ENCODE assay signal across 17 cellular contexts in genomic region chrX:103656623-103657022, GRCh38. TPM values are rescaled to one million over a fixed set of nuclear protein-coding genes. Genes with fewer than 3 reads are reported as not detected.
DNase-seq lines count a peak whose midpoint lies in the region; ATAC-seq, FAIRE-seq and TF ChIP-seq lines count a peak whose summit lies in the region.
"Had no signal": no experiment of that assay in that cellular context is flagged by ENCODE, and none has a peak within 500 bp of the region (broad histone marks: within the 10 kb centered on the region; RNA-seq: fewer than 3 reads in every experiment).

No MANE protein-coding gene starts in this region.

- no peaks in the 10 kb centered on the region for H3K27me3 ChIP-seq in brain microvascular endothelial cell (replicated peaks)
- H3K27me3 ChIP-seq in mesenchymal stem cell (ENCODE audit: control insufficient read depth in 1 of 2, insufficient read depth in 1 of 2, low read length in 2 of 2), result peaks cover 0 to 6% of the 10 kb centered on the region in 2 experiments
- no peaks in the 10 kb centered on the region for H3K27me3 ChIP-seq in mesendoderm (ENCODE audit: insufficient read depth, low read length, poor library complexity)
- H3K27me3 ChIP-seq: colonic mucosa, gastrocnemius medialis, neutrophil had no signal

- DNase-seq in AG10803 (ENCODE audit: low read depth) (peak; percentile 65), M059J (ENCODE audit: low read depth) (peak; percentile 98), brain microvascular endothelial cell (peak; percentile 62), mesenchymal stem cell (peak; percentile 71), kidney (no peak), mesendoderm (no peak)
- DNase-seq in activated naive CD4-positive, alpha-beta T cell treated with anti-CD3 and anti-CD28 coated beads, Interleukin-2, amount 50 U/mL, for 16 hours, result no peak
- DNase-seq: activated CD8-positive, alpha-beta T cell treated with anti-CD3 and anti-CD28 coated beads for 36 hours; activated gamma-delta T cell treated with Interleukin-2 at 50 U/mL for 16 hours; colonic mucosa; gastrocnemius medialis; left colon; NCI-H1417 treated with DMSO at 0.1 percent for 48 hours; NCI-H82 had no signal

- no peak overlapping the region for H3K23ac ChIP-seq in mesenchymal stem cell (ENCODE audit: low read length in 2 of 2)
- H3K23ac ChIP-seq in mesendoderm (ENCODE audit: low read length), result no peak overlapping the region

- no peak overlapping the region for H3K4me2 ChIP-seq in mesenchymal stem cell (ENCODE audit: low read length, poor library complexity, severe bottlenecking)
- no peak overlapping the region for H3K4me2 ChIP-seq in mesendoderm (ENCODE audit: low read length)

- H2BK120ac ChIP-seq in mesenchymal stem cell (ENCODE audit: low read depth, low read length) (no peak overlapping the region), mesendoderm (ENCODE audit: low read depth, low read length) (no peak overlapping the region)

- H2AFZ ChIP-seq in mesenchymal stem cell (ENCODE audit: low read depth, low read length), result no peak overlapping the region

- H4K91ac ChIP-seq in mesenchymal stem cell (ENCODE audit: low read length), result no peak overlapping the region

- no peak overlapping the region for H4K5ac ChIP-seq in mesendoderm (ENCODE audit: low read length)

- H3K56ac ChIP-seq in mesendoderm (ENCODE audit: low read length), result no peak overlapping the region

- H3K4me3 ChIP-seq in AG10803 (ENCODE audit: low read length), result no peak overlapping the region
- H3K4me3 ChIP-seq in brain microvascular endothelial cell (ENCODE audit: low read depth, low read length), result no peak overlapping the region
- no peak overlapping the region for H3K4me3 ChIP-seq in mesenchymal stem cell (ENCODE audit: insufficient read depth in 1 of 2, low read depth in 1 of 2, low read length in 2 of 2)
- H3K4me3 ChIP-seq in kidney (ENCODE audit: low read length in 2 of 2), result no peak overlapping the region
- no peak overlapping the region for H3K4me3 ChIP-seq in mesendoderm (ENCODE audit: low read length)
- H3K4me3 ChIP-seq: colonic mucosa, gastrocnemius medialis had no signal

- H3K14ac ChIP-seq in mesenchymal stem cell (ENCODE audit: low read length in 2 of 2), result no peak overlapping the region

- no peak overlapping the region for H2BK15ac ChIP-seq in mesenchymal stem cell (ENCODE audit: low read depth, poor library complexity, severe bottlenecking)
- no peak overlapping the region for H2BK15ac ChIP-seq in mesendoderm (replicated peaks; ENCODE audit: low read depth)

- no peak overlapping the region for H2BK12ac ChIP-seq in mesenchymal stem cell (ENCODE audit: low read length in 2 of 2)

- H2AK5ac ChIP-seq in mesenchymal stem cell (ENCODE audit: low read length, severe bottlenecking) (no peak overlapping the region), mesendoderm (ENCODE audit: low read length) (no peak overlapping the region)

- TF ChIP-seq CTCF in AG10803 (conservative IDR thresholded peaks at IDR 0.05; ENCODE audit: low read length), result no peak
- TF ChIP-seq CTCF in brain microvascular endothelial cell (IDR thresholded peaks at IDR 0.05; ENCODE audit: low read depth, low read length, missing control alignments), result no peak
- no peak for TF ChIP-seq CTCF in kidney (IDR thresholded peaks at IDR 0.05; ENCODE audit: borderline replicate concordance, extremely low read depth, insufficient read depth)

- no peak overlapping the region for H3K4ac ChIP-seq in mesenchymal stem cell (ENCODE audit: low read depth in 1 of 2, low read length in 2 of 2)
- H3K4ac ChIP-seq in mesendoderm (ENCODE audit: low read depth, low read length), result no peak overlapping the region

- 0% methylated on average over 2 of the region's 3 CpGs for WGBS in mesenchymal stem cell
- WGBS in mesendoderm (ENCODE audit: extremely low coverage, insufficient coverage, low lambda C conversion rate), result no CpG with 5 or more reads among the region's 3 CpGs

- no peak for ATAC-seq in GM21619 (IDR thresholded peaks at IDR 0.05; ENCODE audit: unreplicated experiment)
- ATAC-seq: activated CD8-positive, alpha-beta T cell treated with anti-CD3 and anti-CD28 coated beads for 36 hours; gastrocnemius medialis; left colon had no signal

- H3K4me1 ChIP-seq in mesenchymal stem cell (ENCODE audit: control insufficient read depth, insufficient read depth, low read depth, low read length) (no peaks in the 10 kb centered on the region), kidney (ENCODE audit: control insufficient read depth in 1 of 2, insufficient read depth in 1 of 2, low read depth in 1 of 2, low read length in 2 of 2) (no peaks in the 10 kb centered on the region), mesendoderm (ENCODE audit: control insufficient read depth, low read depth, low read length) (no peaks in the 10 kb centered on the region)
- H3K4me1 ChIP-seq: colonic mucosa, gastrocnemius medialis had no signal

- no peak for FAIRE-seq in kidney (lab: Jason Lieb, UNC)

- in situ Hi-C loops in brain microvascular endothelial cell (cut with HindIII; ENCODE audit: low pct_ligation_motif_present, low sequenced_read_pairs), result no loop called here

- H4K8ac ChIP-seq in mesenchymal stem cell (ENCODE audit: low read length) (no peak overlapping the region), mesendoderm (ENCODE audit: low read depth, low read length) (no peak overlapping the region)

- H3K9ac ChIP-seq in mesenchymal stem cell (ENCODE audit: low read length), result no peak overlapping the region
- no peak overlapping the region for H3K9ac ChIP-seq in kidney (ENCODE audit: low read length in 2 of 2)
- no peak overlapping the region for H3K9ac ChIP-seq in mesendoderm (ENCODE audit: low read length)

- H3K36me3 ChIP-seq in brain microvascular endothelial cell (replicated peaks) (no peaks in the 10 kb centered on the region), mesenchymal stem cell (ENCODE audit: control insufficient read depth in 1 of 2, insufficient read depth in 2 of 2, low read depth in 1 of 2, low read length in 2 of 2) (no peaks in the 10 kb centered on the region), kidney (ENCODE audit: control insufficient read depth in 1 of 2, insufficient read depth in 2 of 2, low read length in 2 of 2) (no peaks in the 10 kb centered on the region), mesendoderm (ENCODE audit: control insufficient read depth, insufficient read depth, low read length) (no peaks in the 10 kb centered on the region)
- H3K36me3 ChIP-seq: colonic mucosa, gastrocnemius medialis, neutrophil had no signal

- H3K79me1 ChIP-seq in mesenchymal stem cell (replicated peaks; ENCODE audit: low read length, poor library complexity, severe bottlenecking) (no peaks in the 10 kb centered on the region), mesendoderm (ENCODE audit: low read length) (no peaks in the 10 kb centered on the region)

- H3K79me2 ChIP-seq in mesendoderm (ENCODE audit: control insufficient read depth, insufficient read depth, low read length), result no peaks in the 10 kb centered on the region

- H2BK5ac ChIP-seq in mesenchymal stem cell (ENCODE audit: low read depth, low read length, poor library complexity, severe bottlenecking) (no peak overlapping the region), mesendoderm (ENCODE audit: low read length) (no peak overlapping the region)

- H3K9me3 ChIP-seq in mesenchymal stem cell (ENCODE audit: control insufficient read depth, low read length) (no peaks in the 10 kb centered on the region), kidney (ENCODE audit: control insufficient read depth in 1 of 2, low read length in 2 of 2) (no peaks in the 10 kb centered on the region)
- H3K9me3 ChIP-seq: colonic mucosa, gastrocnemius medialis, neutrophil had no signal

- H3K27ac ChIP-seq in brain microvascular endothelial cell, result peak overlapping the region; percentile 70
- no peak overlapping the region for H3K27ac ChIP-seq in mesenchymal stem cell (ENCODE audit: low read length, poor library complexity, severe bottlenecking)
- no peak overlapping the region for H3K27ac ChIP-seq in kidney (ENCODE audit: low read depth in 2 of 2, low read length in 2 of 2)
- H3K27ac ChIP-seq in mesendoderm (ENCODE audit: low read depth, low read length), result no peak overlapping the region
- H3K27ac ChIP-seq: colonic mucosa, gastrocnemius medialis, neutrophil had no signal

- intact Hi-C loops in kidney (cut with DNase I), result no loop called here

- no peak overlapping the region for H3K18ac ChIP-seq in mesenchymal stem cell (ENCODE audit: low read depth in 1 of 2, low read length in 2 of 2)
- H3K18ac ChIP-seq in mesendoderm (ENCODE audit: low read length), result no peak overlapping the region

RNA-seq across cellular contexts. Expression of gene TCEAL1, which starts 27.8 kb away (rescaled TPM):
- 53.5 and 88.1 TPM in 2 replicates for total RNA-seq in M059J (2014; rRNA removed; shearing (Covaris generic))
- polyA plus RNA-seq in mesenchymal stem cell (2013, experiment 1 of 2), result 32.0 TPM
- 31.1 TPM for polyA plus RNA-seq in mesenchymal stem cell (2013, experiment 2 of 2)
- total RNA-seq in kidney, result 30.3 TPM
- 32.5 TPM for polyA plus RNA-seq in kidney (ENCODE audit: insufficient read depth, low read depth, low replicate concordance)
- 4.3 TPM for polyA plus RNA-seq in mesendoderm (2013, experiment 1 of 2)
- 4.4 TPM for polyA plus RNA-seq in mesendoderm (2013, experiment 2 of 2)

RNA-seq across cellular contexts. Expression of gene MORF4L2, which starts 29.9 kb away (rescaled TPM):
- total RNA-seq in M059J (2014; rRNA removed; shearing (Covaris generic)), result 936 and 1,313 TPM in 2 replicates
- 395 TPM for polyA plus RNA-seq in mesenchymal stem cell (2013, experiment 1 of 2)
- 407 TPM for polyA plus RNA-seq in mesenchymal stem cell (2013, experiment 2 of 2)
- 250 TPM for total RNA-seq in kidney
- 146 TPM for polyA plus RNA-seq in kidney (ENCODE audit: insufficient read depth, low read depth, low replicate concordance)
- polyA plus RNA-seq in mesendoderm (2013, experiment 1 of 2), result 337 TPM
- polyA plus RNA-seq in mesendoderm (2013, experiment 2 of 2), result 337 TPM

RNA-seq across cellular contexts. Expression of gene TCEAL3, which starts 48.9 kb away (rescaled TPM):
- total RNA-seq in M059J (2014; rRNA removed; shearing (Covaris generic)), result 60.1 and 77.7 TPM in 2 replicates
- polyA plus RNA-seq in mesenchymal stem cell (2013, experiment 1 of 2), result 52.4 TPM
- 55.2 TPM for polyA plus RNA-seq in mesenchymal stem cell (2013, experiment 2 of 2)
- 34.2 TPM for total RNA-seq in kidney
- polyA plus RNA-seq in kidney (ENCODE audit: insufficient read depth, low read depth, low replicate concordance), result 70.1 TPM
- polyA plus RNA-seq in mesendoderm (2013, experiment 1 of 2), result 10.2 TPM
- polyA plus RNA-seq in mesendoderm (2013, experiment 2 of 2), result 11.5 TPM

RNA-seq across cellular contexts. Expression of gene TMEM31, which starts 54.1 kb away (rescaled TPM):
- not detected in 2 replicates for total RNA-seq in M059J (2014; rRNA removed; shearing (Covaris generic))
- polyA plus RNA-seq in mesenchymal stem cell (2013, experiment 1 of 2), result 0.07 TPM
- not detected for polyA plus RNA-seq in mesenchymal stem cell (2013, experiment 2 of 2)
- 0.38 TPM for total RNA-seq in kidney
- not detected for polyA plus RNA-seq in kidney (ENCODE audit: insufficient read depth, low read depth, low replicate concordance)
- polyA plus RNA-seq in mesendoderm (2013, experiment 1 of 2), result 0.56 TPM
- 0.36 TPM for polyA plus RNA-seq in mesendoderm (2013, experiment 2 of 2)
- total RNA-seq: colonic mucosa; gastrocnemius medialis; left colon; T-helper 2 cell treated with Interferon-gamma antibody and Interleukin-4, amounts not matched to agents 100 ng/mL and 5 ng/mL, for 36 hours had no signal

Comparison
In these comparisons a context has a peak if more than half of its experiments do, and no peak if none do; other contexts are left out.
1. DNase-seq: peak in AG10803 (single experiment), M059J (single experiment), brain microvascular endothelial cell (single experiment) and mesenchymal stem cell (single experiment); none in kidney (single experiment), activated naive CD4-positive, alpha-beta T cell treated with anti-CD3 and anti-CD28 coated beads, Interleukin-2, amount 50 U/mL, for 16 hours (single experiment) and mesendoderm (single experiment).